Comparison of ENCODE assay signal across 8 cellular contexts in the genomic region with DNA sequence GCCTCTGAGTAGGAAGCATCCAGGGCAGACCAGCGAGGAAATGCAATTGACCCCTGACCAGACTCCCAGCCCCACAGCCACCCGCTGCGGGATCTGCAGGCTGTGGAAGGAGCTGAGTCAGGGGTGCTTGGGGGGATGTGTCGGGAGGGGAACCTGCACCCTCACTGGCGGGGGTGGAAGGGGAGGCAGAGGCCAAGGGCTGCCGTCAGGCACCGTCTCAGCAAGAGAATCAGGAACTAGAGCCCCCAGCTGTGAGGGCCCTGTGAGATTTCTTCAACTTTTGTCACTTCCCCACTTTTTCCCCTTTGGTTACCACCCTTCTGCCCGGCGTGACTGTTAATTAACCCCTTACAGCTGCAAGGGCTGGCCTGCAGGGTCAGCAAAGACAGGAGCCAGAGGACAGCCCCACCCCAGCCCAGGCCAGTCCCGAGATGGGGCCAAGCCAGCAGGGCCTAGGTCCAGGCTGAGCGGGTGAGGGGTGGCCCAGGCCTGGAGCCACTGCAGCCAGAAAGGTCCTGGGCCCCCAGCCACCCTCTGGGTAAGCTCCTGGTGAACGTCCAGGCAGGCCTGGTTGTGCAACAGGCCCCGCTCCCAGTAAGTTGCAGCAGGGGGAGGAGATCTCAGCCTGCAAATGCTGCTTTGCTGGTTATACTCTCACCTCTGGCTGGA.
DNase-seq lines count a peak whose midpoint lies in the region; ATAC-seq and TF ChIP-seq lines count a peak whose summit lies in the region.

No MANE protein-coding gene starts in this region.

- H3K79me2 ChIP-seq in GM23338 (replicated peaks; ENCODE audit: insufficient read depth) = no peaks in the 10 kb centered on the region

- H3K4me3 ChIP-seq in GM23338 (no peak overlapping the region), sigmoid colon (no peak overlapping the region)

- H2AFZ ChIP-seq in GM23338 = no peak overlapping the region

- TF ChIP-seq CTCF in GM23338 (conservative IDR thresholded peaks at IDR 0.05; ENCODE audit: low read depth in 2 of 2) = no peak
- TF ChIP-seq CTCF in sigmoid colon (IDR thresholded peaks at IDR 0.05) = no peak

- H3K9me3 Mint-ChIP-seq in GM23338 = peaks cover 14% of the 10 kb centered on the region

- no peaks in the 10 kb centered on the region for H3K4me1 ChIP-seq in GM23338 (ENCODE audit: insufficient read depth)
- peaks cover 0 to 34% (median 24%) of the 10 kb centered on the region in 4 donors for H3K4me1 ChIP-seq in sigmoid colon

- no peaks in the 10 kb centered on the region for H3K27me3 ChIP-seq in GM23338 (ENCODE audit: insufficient read depth)
- no peaks in the 10 kb centered on the region for H3K27me3 ChIP-seq in sigmoid colon

- H3K27ac ChIP-seq in GM23338 (ENCODE audit: low read depth) (no peak overlapping the region), sigmoid colon (peak overlapping the region; percentile 10 to 62 (median 35))

- H3K36me3 ChIP-seq in GM23338 (ENCODE audit: insufficient read depth) (no peaks in the 10 kb centered on the region), sigmoid colon (no peaks in the 10 kb centered on the region)

- WGBS in sigmoid colon, 2 donors = 56 to 71% methylated on average over 13 of the region's 13 CpGs

- H3K27ac Mint-ChIP-seq in GM23338 = no peak overlapping the region

- peaks cover 3% of the 10 kb centered on the region; the same call in 2 of the 3 replicates for H3K4me1 Mint-ChIP-seq in GM23338

- peaks cover 0 to 10% (median 4%) of the 10 kb centered on the region in 4 donors for H3K9me3 ChIP-seq in sigmoid colon

- no peaks in the 10 kb centered on the region for H4K20me1 ChIP-seq in GM23338 (replicated peaks; ENCODE audit: insufficient read depth)

- DNase-seq in GM23338 (ENCODE audit: low spot score) = no peak
- peak; percentile 82 for DNase-seq in amniotic epithelial cell (ENCODE audit: low read depth)
- DNase-seq in iPS-NIHi11 (ENCODE audit: low spot score) = peak; percentile 38
- DNase-seq in sigmoid colon = peak; percentile 86
- no peak for DNase-seq in activated naive CD4-positive, alpha-beta T cell treated with anti-CD3 and anti-CD28 coated beads, Interleukin-2, amount 50 U/mL, for 16 hours
- no peak for DNase-seq in NCI-H2029 (lab: John Stamatoyannopoulos, UW)
- no peak for DNase-seq in NCI-H2107 treated with DMSO at 0.1 percent for 48 hours (lab: John Stamatoyannopoulos, UW; ENCODE audit: unreplicated experiment)
- DNase-seq in NCI-H1417 (lab: John Stamatoyannopoulos, UW) = no peak

- H3K27me3 Mint-ChIP-seq in GM23338 (ENCODE audit: insufficient read depth, low read depth, poor library complexity) = peaks cover 8% of the 10 kb centered on the region

- no peak overlapping the region for H3K4me3 Mint-ChIP-seq in GM23338

- peak; percentile 48 for ATAC-seq in GM23338

- no peak for TF ChIP-seq EP300 in sigmoid colon (IDR thresholded peaks at IDR 0.05)

- H3F3A ChIP-seq in GM23338 (replicated peaks; ENCODE audit: low read depth) = no peaks in the 10 kb centered on the region

- peaks cover 3% of the 10 kb centered on the region; the same call in 2 of the 3 replicates for H3K36me3 Mint-ChIP-seq in GM23338 (ENCODE audit: low read depth)

- H3K4me2 ChIP-seq in GM23338 = no peak overlapping the region

- intact Hi-C loops in sigmoid colon (cut with DNase I) = loop anchor here (10.0 kb wide), 1 partner anchor 530 kb away; no protein-coding TSS in a partner anchor

- no peaks in the 10 kb centered on the region for H3K9me2 ChIP-seq in GM23338 (ENCODE audit: insufficient read depth)

- no peak for TF ChIP-seq POLR2A in sigmoid colon (IDR thresholded peaks at IDR 0.05)

TF ChIP-seq in GM23338, 12 proteins besides CTCF, POLR2A, EP300 and RAD21 (continues in another document):
- TF ChIP-seq STAT1 (IDR thresholded peaks at IDR 0.05; ENCODE audit: unreplicated experiment) (no peak), EZH2 (IDR thresholded peaks at IDR 0.05; ENCODE audit: low read depth, unreplicated experiment) (no peak), EZH2phosphoT487 (IDR thresholded peaks at IDR 0.05; ENCODE audit: unreplicated experiment) (no peak), ZNF462 (CRISPR knock-in tag; IDR thresholded peaks at IDR 0.05) (no peak), POLR2AphosphoS5 (IDR thresholded peaks at IDR 0.05; ENCODE audit: low read depth) (no peak), ZNF331 (CRISPR knock-in tag; IDR thresholded peaks at IDR 0.05; ENCODE audit: low read depth) (no peak), ZNF114 (CRISPR knock-in tag; IDR thresholded peaks at IDR 0.05) (no peak), ETS1 (IDR thresholded peaks at IDR 0.05) (no peak), NANOG (IDR thresholded peaks at IDR 0.05; ENCODE audit: borderline replicate concordance) (no peak), JUNB (IDR thresholded peaks at IDR 0.05; ENCODE audit: unreplicated experiment) (no peak), CREB1 (CRISPR knock-in tag; IDR thresholded peaks at IDR 0.05; ENCODE audit: low read depth) (no peak)

Comparison
In these comparisons a context has a peak if more than half of its experiments do, and no peak if none do; other contexts are left out.
1. DNase-seq: peak in amniotic epithelial cell (single experiment), iPS-NIHi11 (single experiment) and sigmoid colon (single experiment); none in GM23338 (single experiment), activated naive CD4-positive, alpha-beta T cell treated with anti-CD3 and anti-CD28 coated beads, Interleukin-2, amount 50 U/mL, for 16 hours (single experiment), NCI-H2029 (single experiment), NCI-H2107 treated with DMSO at 0.1 percent for 48 hours (single experiment) and NCI-H1417 (0 of 3).